ENCODE assay signal across 9 cellular contexts in genomic region chr14:85530626-85531025, GRCh38. TPM values are rescaled to one million over a fixed set of nuclear protein-coding genes. Genes with fewer than 3 reads are reported as not detected.
A peak's percentile ranks its signal among the peaks of the same experiment; 100 is the strongest.
DNase-seq lines count a peak whose midpoint lies in the region; ATAC-seq and TF ChIP-seq lines count a peak whose summit lies in the region.
"Had no signal": no experiment of that assay in that cellular context is flagged by ENCODE, and none has a peak within 500 bp of the region (broad histone marks: within the 10 kb centered on the region; RNA-seq: fewer than 3 reads in every experiment).

No MANE protein-coding gene starts in this region.

- no peaks in the 10 kb centered on the region for H3K9me3 Mint-ChIP-seq in mesothelial cell of epicardium

- H3K79me2 ChIP-seq in SK-N-SH (ENCODE audit: insufficient read depth) = peaks cover 54% of the 10 kb centered on the region

- H3K4me1 ChIP-seq in SK-N-SH (ENCODE audit: control insufficient read depth in 1 of 2, insufficient read depth in 2 of 2, low read depth in 1 of 2, low read length in 1 of 2) (peaks cover 0 to 10% of the 10 kb centered on the region in 2 experiments; a peak in 2 of 4 replicates), ectodermal cell (ENCODE audit: control insufficient read depth, insufficient read depth, low read length) (peaks cover 23% of the 10 kb centered on the region), thyroid gland (peaks cover 12 to 46% of the 10 kb centered on the region in 2 donors)

- H3K4me2 ChIP-seq in SK-N-SH = peak overlapping the region; percentile 96

- H3K36me3 Mint-ChIP-seq in mesothelial cell of epicardium = no peaks in the 10 kb centered on the region

- H3K27me3 ChIP-seq in SK-N-SH (ENCODE audit: insufficient read depth) (no peaks in the 10 kb centered on the region), ectodermal cell (ENCODE audit: control insufficient read depth, insufficient read depth, low read length, poor library complexity, severe bottlenecking) (peaks cover 71% of the 10 kb centered on the region), thyroid gland (no peaks in the 10 kb centered on the region)

- DNase-seq in SK-N-SH = no peak
- no peak for DNase-seq in mesothelial cell of epicardium (ENCODE audit: low spot score in 2 of 2, unreplicated experiment in 2 of 2)
- DNase-seq in thyroid gland = no peak
- no peak for DNase-seq in NCI-H446 treated with DMSO at 0.1 percent for 48 hours (lab: John Stamatoyannopoulos, UW)
- DNase-seq in stimulated activated CD4-positive, alpha-beta T cell treated with anti-CD3 and anti-CD28 coated beads, Interleukin-2, amount 100 ng/mL, for 24 hours = no peak
- DNase-seq: KG1 had no signal

- H3K36me3 ChIP-seq in SK-N-SH (replicated peaks in 1 of 2; ENCODE audit: control insufficient read depth in 1 of 2, insufficient read depth in 2 of 2, low read length in 1 of 2) (no peaks in the 10 kb centered on the region), ectodermal cell (ENCODE audit: control insufficient read depth, insufficient read depth, low read length) (no peaks in the 10 kb centered on the region), thyroid gland (no peaks in the 10 kb centered on the region)

- H3K27ac ChIP-seq in SK-N-SH (ENCODE audit: low read depth in 2 of 2, low read length in 1 of 2) (peak overlapping the region in 1 of 2 experiments; percentile 86; a peak in 2 of 4 replicates), ectodermal cell (ENCODE audit: insufficient read depth, low read depth, low read length, poor library complexity, severe bottlenecking) (no peak overlapping the region), thyroid gland (peak overlapping the region; percentile 37 to 79 (median 64))

- no peak for TF ChIP-seq EP300 in SK-N-SH (IDR thresholded peaks at IDR 0.05; ENCODE audit: borderline replicate concordance in 1 of 2, low read depth in 1 of 2, low read length in 1 of 2)

- no peak for TF ChIP-seq RAD21 in SK-N-SH (IDR thresholded peaks at IDR 0.05; ENCODE audit: low read length)

- peak overlapping the region; percentile 91 for H3K27ac Mint-ChIP-seq in mesothelial cell of epicardium

- peaks cover 9% of the 10 kb centered on the region; the same call in 1 of the 2 replicates for H4K20me1 ChIP-seq in SK-N-SH (ENCODE audit: insufficient read depth)

- intact Hi-C loops in thyroid gland (cut with DNase I) = no loop called here

- POLR2A ChIA-PET in SK-N-SH (lab: Yijun Ruan, JAX) = no interaction called here

- peak overlapping the region; percentile 93 for H3K4me3 Mint-ChIP-seq in mesothelial cell of epicardium

- H3K9ac ChIP-seq in SK-N-SH = peak overlapping the region; percentile 79

- peak overlapping the region; percentile 89 for H2AFZ ChIP-seq in SK-N-SH (ENCODE audit: low read depth)

- peaks cover 44% of the 10 kb centered on the region for H3F3A ChIP-seq in SK-N-SH (replicated peaks; ENCODE audit: insufficient read depth)

- H3K9me3 ChIP-seq in SK-N-SH (no peaks in the 10 kb centered on the region), ectodermal cell (ENCODE audit: control insufficient read depth, low read length) (no peaks in the 10 kb centered on the region), thyroid gland (no peaks in the 10 kb centered on the region)

- H3K4me1 Mint-ChIP-seq in mesothelial cell of epicardium = peaks cover 50% of the 10 kb centered on the region

- no peak for ATAC-seq in SK-N-SH treated with all-trans-retinoic acid at 6 μM for 48 hours
- ATAC-seq in HG02571 (IDR thresholded peaks at IDR 0.05; ENCODE audit: unreplicated experiment) = no peak

- no peaks in the 10 kb centered on the region for H3K9me2 ChIP-seq in SK-N-SH

- H3K4me3 ChIP-seq in SK-N-SH (ENCODE audit: low read depth in 2 of 2, low read length in 1 of 2) = peak overlapping the region; percentile 66 to 86
- H3K4me3 ChIP-seq in ectodermal cell (ENCODE audit: insufficient read depth, low read depth, low read length) = peak overlapping the region; percentile 56
- H3K4me3 ChIP-seq in thyroid gland (replicated peaks in 1 of 3) = peak overlapping the region; percentile 37 to 67 (median 53)

- CTCF ChIA-PET in SK-N-SH (lab: Yijun Ruan, JAX) = no interaction called here

- no peak for TF ChIP-seq CTCF in SK-N-SH (IDR thresholded peaks at IDR 0.05)
- TF ChIP-seq CTCF in mesothelial cell of epicardium (IDR thresholded peaks at IDR 0.05; ENCODE audit: unreplicated experiment) = no peak
- TF ChIP-seq CTCF in thyroid gland (IDR thresholded peaks at IDR 0.05) = no peak

- TF ChIP-seq POLR2A in thyroid gland (IDR thresholded peaks at IDR 0.05) = no peak

- no peaks in the 10 kb centered on the region for H3K27me3 Mint-ChIP-seq in mesothelial cell of epicardium (ENCODE audit: low read depth)

- 5% methylated on average over 7 of the region's 7 CpGs for WGBS in SK-N-SH (ENCODE audit: low lambda C conversion rate)
- WGBS in ectodermal cell, 2 experiments = 0 to 2% methylated on average over 7 of the region's 7 CpGs
- 1 to 3% methylated on average over 7 of the region's 7 CpGs for WGBS in thyroid gland, 2 donors

TF ChIP-seq in SK-N-SH, 30 proteins besides CTCF, POLR2A, EP300 and RAD21 (continues in another document):
- TF ChIP-seq RFX5 (IDR thresholded peaks at IDR 0.05; ENCODE audit: low read length) (no peak), MXI1 (IDR thresholded peaks at IDR 0.05; ENCODE audit: low read depth, low read length) (no peak), CHD2 (IDR thresholded peaks at IDR 0.05; ENCODE audit: low read length, partially characterized antibody) (no peak), NRF1 (IDR thresholded peaks at IDR 0.05; ENCODE audit: low read depth, low read length) (no peak), ELF1 (IDR thresholded peaks at IDR 0.05) (no peak), SMC3 (IDR thresholded peaks at IDR 0.05; ENCODE audit: low read depth, low read length) (no peak), FOXM1 (IDR thresholded peaks at IDR 0.05; ENCODE audit: low read depth) (no peak), EZH2phosphoT487 (IDR thresholded peaks at IDR 0.05; ENCODE audit: borderline replicate concordance, low read depth) (no peak)
- TF ChIP-seq, protein P1, sequence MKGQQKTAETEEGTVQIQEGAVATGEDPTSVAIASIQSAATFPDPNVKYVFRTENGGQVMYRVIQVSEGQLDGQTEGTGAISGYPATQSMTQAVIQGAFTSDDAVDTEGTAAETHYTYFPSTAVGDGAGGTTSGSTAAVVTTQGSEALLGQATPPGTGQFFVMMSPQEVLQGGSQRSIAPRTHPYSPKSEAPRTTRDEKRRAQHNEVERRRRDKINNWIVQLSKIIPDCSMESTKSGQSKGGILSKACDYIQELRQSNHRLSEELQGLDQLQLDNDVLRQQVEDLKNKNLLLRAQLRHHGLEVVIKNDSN (IDR thresholded peaks at IDR 0.05; ENCODE audit: borderline replicate concordance, low read depth) = no peak

TF ChIP-seq in SK-N-SH treated with all-trans-retinoic acid at 6 μM for 48 hours, 23 proteins besides CTCF, POLR2A, EP300 and RAD21:
- TF ChIP-seq BACH2 (CRISPR knock-in tag; IDR thresholded peaks at IDR 0.05; ENCODE audit: borderline replicate concordance) (no peak), TOX (CRISPR knock-in tag; IDR thresholded peaks at IDR 0.05; ENCODE audit: borderline replicate concordance) (no peak), GLIS3 (CRISPR knock-in tag; IDR thresholded peaks at IDR 0.05) (no peak)
- TF ChIP-seq, protein P2, sequence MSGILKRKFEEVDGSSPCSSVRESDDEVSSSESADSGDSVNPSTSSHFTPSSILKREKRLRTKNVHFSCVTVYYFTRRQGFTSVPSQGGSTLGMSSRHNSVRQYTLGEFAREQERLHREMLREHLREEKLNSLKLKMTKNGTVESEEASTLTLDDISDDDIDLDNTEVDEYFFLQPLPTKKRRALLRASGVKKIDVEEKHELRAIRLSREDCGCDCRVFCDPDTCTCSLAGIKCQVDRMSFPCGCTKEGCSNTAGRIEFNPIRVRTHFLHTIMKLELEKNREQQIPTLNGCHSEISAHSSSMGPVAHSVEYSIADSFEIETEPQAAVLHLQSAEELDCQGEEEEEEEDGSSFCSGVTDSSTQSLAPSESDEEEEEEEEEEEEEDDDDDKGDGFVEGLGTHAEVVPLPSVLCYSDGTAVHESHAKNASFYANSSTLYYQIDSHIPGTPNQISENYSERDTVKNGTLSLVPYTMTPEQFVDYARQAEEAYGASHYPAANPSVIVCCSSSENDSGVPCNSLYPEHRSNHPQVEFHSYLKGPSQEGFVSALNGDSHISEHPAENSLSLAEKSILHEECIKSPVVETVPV (CRISPR knock-in tag; IDR thresholded peaks at IDR 0.05) = no peak

RNA-seq across cellular contexts. Expression of gene FLRT2, which starts 0.7 kb away (rescaled TPM):
- polyA plus RNA-seq in SK-N-SH (2012; rRNA removed) = 10.8 and 14.1 TPM in 2 replicates
- polyA plus RNA-seq in SK-N-SH (2012; cell fraction: cytosol; rRNA removed) = 5.9 and 7.3 TPM in 2 replicates
- 23.0 and 43.1 TPM in 2 replicates for polyA plus RNA-seq in SK-N-SH (2012; cell fraction: nucleus; rRNA removed)
- 7.5 TPM for polyA plus RNA-seq in ectodermal cell (2013, experiment 1 of 4)
- 10.2 TPM for polyA plus RNA-seq in ectodermal cell (2013, experiment 2 of 4)
- polyA plus RNA-seq in ectodermal cell (2013, experiment 3 of 4) = 6.5 TPM
- polyA plus RNA-seq in ectodermal cell (2013, experiment 4 of 4) = 9.0 TPM
- 143 to 150 TPM (median 148 TPM) in 3 replicates for total RNA-seq in mesothelial cell of epicardium
- 10 to 100 TPM in 3 of 4 donors, 1 to 10 TPM in 1; 9.3 to 38.9 (median 23.5) TPM for total RNA-seq in thyroid gland
